Comparison of ENCODE assay signal across 8 cellular contexts in genomic region chr4:7842384-7843279, GRCh38.
DNase-seq lines count a peak whose midpoint lies in the region; ATAC-seq and TF ChIP-seq lines count a peak whose summit lies in the region.

No MANE protein-coding gene starts in this region.

- DNase-seq in IMR-90 (peak; percentile 99), dermis blood vessel endothelial cell (peak; percentile 96), lung microvascular endothelial cell (ENCODE audit: low read depth in 2 of 2) (peak; percentile 51 to 97), type B pancreatic cell (ENCODE audit: extremely low spot score, unreplicated experiment) (no peak), Karpas-422 (no peak), iPS-NIHi11 (ENCODE audit: low spot score) (no peak)
- DNase-seq in activated CD4-positive, alpha-beta T cell treated with anti-CD3 and anti-CD28 coated beads, Interleukin-2, amount 50 U/mL, for 1 hour: no peak

- intact Hi-C loops in IMR-90 (cut with micrococcal nuclease): loop anchor here (2.0 kb wide), 1 partner anchor 14 kb away; no protein-coding TSS in a partner anchor

- no peak overlapping the region for H3K4me3 Mint-ChIP-seq in type B pancreatic cell

- ATAC-seq in IMR-90 (ENCODE audit: low read depth) (peak; percentile 51), HG02623 (IDR thresholded peaks at IDR 0.05; ENCODE audit: unreplicated experiment) (no peak)

- H3K27ac ChIP-seq in IMR-90 (ENCODE audit: insufficient read depth, low read length): peak overlapping the region; percentile 99
- H3K27ac ChIP-seq in Karpas-422 (ENCODE audit: low read length): no peak overlapping the region

- peak overlapping the region; percentile 97 for H4K5ac ChIP-seq in IMR-90 (ENCODE audit: low read depth, low read length)

- peak; percentile 41; the same call in 1 of the 2 replicates for TF ChIP-seq POLR2A in IMR-90 (IDR thresholded peaks at IDR 0.05; ENCODE audit: low read depth, low read length)

- peak overlapping the region; percentile 100 for H3K23ac ChIP-seq in IMR-90 (ENCODE audit: low read depth, low read length)

- BruUV-seq in IMR-90 (replicated peaks; lab: Mats Ljungman, UMichigan): TSS peak; percentile 94

- no peaks in the 10 kb centered on the region for H3K27me3 ChIP-seq in IMR-90 (ENCODE audit: control insufficient read depth, insufficient read depth, low read length)
- no peaks in the 10 kb centered on the region for H3K27me3 ChIP-seq in Karpas-422 (ENCODE audit: low read length)

- H3K36me3 ChIP-seq in IMR-90 (ENCODE audit: control insufficient read depth, insufficient read depth, low read length): peaks cover 38% of the 10 kb centered on the region
- no peaks in the 10 kb centered on the region for H3K36me3 ChIP-seq in Karpas-422 (ENCODE audit: insufficient read depth, low read length)

- H3K9ac ChIP-seq in IMR-90 (ENCODE audit: low read depth, low read length) (peak overlapping the region; percentile 98), Karpas-422 (ENCODE audit: low read length) (no peak overlapping the region)

- H3K4me1 ChIP-seq in IMR-90 (ENCODE audit: control insufficient read depth, insufficient read depth, low read length): peaks cover 34% of the 10 kb centered on the region
- no peaks in the 10 kb centered on the region for H3K4me1 ChIP-seq in Karpas-422 (ENCODE audit: low read length)

- H3K9me1 ChIP-seq in IMR-90 (ENCODE audit: insufficient read depth, low read length): peaks cover 31% of the 10 kb centered on the region

- peaks cover 36% of the 10 kb centered on the region for H3K36me3 Mint-ChIP-seq in type B pancreatic cell

- H3K56ac ChIP-seq in IMR-90 (ENCODE audit: extremely low read depth, insufficient read depth, low read length): peak overlapping the region; percentile 100

- peak overlapping the region; percentile 100 for H2AK5ac ChIP-seq in IMR-90 (ENCODE audit: low read depth, low read length)

- peaks cover 16% of the 10 kb centered on the region for H3K4me1 Mint-ChIP-seq in type B pancreatic cell (ENCODE audit: unreplicated experiment)

- H3K27me3 Mint-ChIP-seq in type B pancreatic cell: no peaks in the 10 kb centered on the region

- peaks cover 3% of the 10 kb centered on the region; the same call in 1 of the 2 replicates for H4K20me1 ChIP-seq in IMR-90 (ENCODE audit: insufficient read depth, low read length)
- no peaks in the 10 kb centered on the region for H4K20me1 ChIP-seq in Karpas-422 (ENCODE audit: insufficient read depth, low read depth, low read length)

- H3K9me3 Mint-ChIP-seq in type B pancreatic cell: peaks cover 4% of the 10 kb centered on the region

- CTCF ChIA-PET in IMR-90 (lab: Yijun Ruan, JAX): interaction anchor here (0.6 to 2.2 kb wide), 4 partner anchors 36 to 859 kb away, joined by 3 to 10 read pairs (median 6); no protein-coding TSS in a partner anchor

- H2AK9ac ChIP-seq in IMR-90 (replicated peaks; ENCODE audit: low read depth, low read length, poor library complexity): peak overlapping the region; percentile 100

- no peak for TF ChIP-seq CTCF in IMR-90 (conservative IDR thresholded peaks at IDR 0.05; ENCODE audit: low read depth, low read length)
- TF ChIP-seq CTCF in type B pancreatic cell (conservative IDR thresholded peaks at IDR 0.05): no peak

- 14% methylated on average over 15 of the region's 22 CpGs; no CpG with 5 or more reads in 1 of the 2 experiments for WGBS in IMR-90 (ENCODE audit: extremely low coverage in 2 of 2, insufficient read length in 1 of 2), 2 experiments

- H2AFZ ChIP-seq in IMR-90 (replicated peaks; ENCODE audit: low read length, poor library complexity) (peak overlapping the region; percentile 73), Karpas-422 (ENCODE audit: low read length) (no peak overlapping the region)

- H3K4me2 ChIP-seq in IMR-90 (ENCODE audit: low read depth, low read length) (peak overlapping the region; percentile 79), Karpas-422 (ENCODE audit: low read depth, low read length, poor library complexity, severe bottlenecking) (no peak overlapping the region)

- H3K9me2 ChIP-seq in Karpas-422 (replicated peaks; ENCODE audit: insufficient read depth, low read length): no peaks in the 10 kb centered on the region

- H2BK5ac ChIP-seq in IMR-90 (ENCODE audit: low read depth, low read length, poor library complexity, severe bottlenecking): peak overlapping the region; percentile 100

- H3K79me2 ChIP-seq in Karpas-422 (ENCODE audit: low read length): no peaks in the 10 kb centered on the region

- peak overlapping the region; percentile 96; the same call in 2 of the 3 replicates for H2BK15ac ChIP-seq in IMR-90 (ENCODE audit: low read depth, low read length)

- peak overlapping the region; percentile 100 for H4K91ac ChIP-seq in IMR-90 (ENCODE audit: insufficient read depth, low read depth, low read length)

- H3K79me1 ChIP-seq in IMR-90 (ENCODE audit: low read depth in 1 of 2, low read length in 2 of 2): peaks cover 37 to 76% of the 10 kb centered on the region in 2 experiments

- POLR2A ChIA-PET in IMR-90 (lab: Charles Lee; ENCODE audit: unreplicated experiment): interaction anchor here (0.6 to 1.6 kb wide), 4 partner anchors 11 to 102 kb away, joined by 3 to 4 read pairs (median 3); partner anchors contain the start of gene AFAP1

- H3K27ac Mint-ChIP-seq in type B pancreatic cell: peak overlapping the region; percentile 66

- peak overlapping the region; percentile 99 for H2BK20ac ChIP-seq in IMR-90 (ENCODE audit: low read depth, low read length)

- dilution Hi-C loops in IMR-90 (cut with HindIII; ENCODE audit: low sequenced_read_pairs, unreplicated experiment): no loop called here

- H3K9me3 ChIP-seq in IMR-90 (ENCODE audit: control insufficient read depth, insufficient read depth, low read length) (no peaks in the 10 kb centered on the region), Karpas-422 (ENCODE audit: low read length) (no peaks in the 10 kb centered on the region)

- H3K4me3 ChIP-seq in IMR-90 (ENCODE audit: insufficient read depth, low read depth, low read length): peak overlapping the region; percentile 15; the same call in 1 of the 2 replicates
- H3K4me3 ChIP-seq in Karpas-422 (ENCODE audit: low read length): no peak overlapping the region

- H4K8ac ChIP-seq in IMR-90 (ENCODE audit: low read depth in 2 of 2, low read length in 2 of 2): peak overlapping the region; percentile 99 to 100

- H2BK120ac ChIP-seq in IMR-90 (ENCODE audit: low read depth, low read length): peak overlapping the region; percentile 99

- in situ Hi-C loops in IMR-90 (cut with MboI; ENCODE audit: low sequenced_read_pairs): no loop called here

- peak overlapping the region; percentile 95 for H3K14ac ChIP-seq in IMR-90 (replicated peaks; ENCODE audit: low read depth, low read length)

- H3K18ac ChIP-seq in IMR-90 (ENCODE audit: low read depth, low read length): peak overlapping the region; percentile 97

- TF ChIP-seq RAD21 in IMR-90 (IDR thresholded peaks at IDR 0.05; ENCODE audit: low read length): peak; percentile 19

- peak overlapping the region; percentile 100 for H3K4ac ChIP-seq in IMR-90 (ENCODE audit: low read depth, low read length)

TF ChIP-seq in IMR-90, 13 proteins besides CTCF, POLR2A, EP300 and RAD21:
- TF ChIP-seq MAZ (IDR thresholded peaks at IDR 0.05; ENCODE audit: borderline replicate concordance, low read depth, low read length) (peak; percentile 79; the same call in 1 of the 2 replicates), USF2 (IDR thresholded peaks at IDR 0.05; ENCODE audit: low read depth, low read length) (no peak), RFX5 (IDR thresholded peaks at IDR 0.05; ENCODE audit: low read depth, low read length) (no peak), BHLHE40 (IDR thresholded peaks at IDR 0.05; ENCODE audit: low read depth, low read length) (0 out of 2 replicates have a peak, but pooled peaks have one; percentile 20), SMC3 (IDR thresholded peaks at IDR 0.05; ENCODE audit: low read depth, low read length) (no peak), CEBPB (IDR thresholded peaks at IDR 0.05; ENCODE audit: low read depth, low read length) (peak; percentile 78; the same call in 1 of the 2 replicates), RCOR1 (IDR thresholded peaks at IDR 0.05; ENCODE audit: insufficient replicate concordance, low read length) (no peak), FOS (IDR thresholded peaks at IDR 0.05; ENCODE audit: low read depth, low read length) (peak; percentile 96), ELK1 (IDR thresholded peaks at IDR 0.05; ENCODE audit: borderline replicate concordance, low read depth, low read length) (no peak), MAFK (IDR thresholded peaks at IDR 0.05; ENCODE audit: low read depth, low read length) (no peak; the same call in 1 of the 2 replicates), CHD1 (IDR thresholded peaks at IDR 0.05; ENCODE audit: low read depth, low read length) (no peak), NFE2L2 (IDR thresholded peaks at IDR 0.05; ENCODE audit: low read depth, low read length) (peak; percentile 56; the same call in 1 of the 2 replicates), MXI1 (IDR thresholded peaks at IDR 0.05; ENCODE audit: borderline replicate concordance, low read depth, low read length) (0 out of 2 replicates have a peak, but pooled peaks have one; percentile 16)

Comparison
In these comparisons a context has a peak if more than half of its experiments do, and no peak if none do; other contexts are left out.
1. DNase-seq: peak in IMR-90 (single experiment), dermis blood vessel endothelial cell (single experiment) and lung microvascular endothelial cell (2 of 2); none in type B pancreatic cell (single experiment), Karpas-422 (single experiment), iPS-NIHi11 (single experiment) and activated CD4-positive, alpha-beta T cell treated with anti-CD3 and anti-CD28 coated beads, Interleukin-2, amount 50 U/mL, for 1 hour (single experiment).